ENCODE assay signal across 24 cellular contexts in genomic region chr7:138581065-138581464, GRCh38.
"Had no signal": no experiment of that assay in that cellular context is flagged by ENCODE, and none has a peak within 500 bp of the region (broad histone marks: within the 10 kb centered on the region; RNA-seq: fewer than 3 reads in every experiment).

No MANE protein-coding gene starts in this region.

- H3K9me3 ChIP-seq: esophagus squamous epithelium, lower lobe of right lung, ovary, psoas muscle, thoracic aorta, tibial nerve, upper lobe of left lung had no signal

- H3K27ac ChIP-seq: esophagus squamous epithelium, lower lobe of right lung, ovary, psoas muscle, skin epidermis, thoracic aorta, tibial nerve, upper lobe of left lung had no signal

- H3K27me3 ChIP-seq: esophagus squamous epithelium, ovary, tibial nerve, upper lobe of left lung had no signal

- ATAC-seq: effector memory CD8-positive, alpha-beta T cell; left ventricle myocardium superior; lower lobe of right lung; naive thymus-derived CD8-positive, alpha-beta T cell; psoas muscle; right cardiac atrium; stimulated activated naive B cell treated with anti-CD40 and anti-IgM and Interleukin-4, amounts not matched to agents 10 μg/mL and 1 μg/mL and 100 μg/mL, for 72 hours had no signal

- FAIRE-seq: endometrium, keratinocyte, urothelium cell line had no signal

- H3K36me3 ChIP-seq: ovary had no signal

- H3K4me3 ChIP-seq: esophagus squamous epithelium, lower lobe of right lung, ovary, psoas muscle, skin epidermis, thoracic aorta, tibial nerve, upper lobe of left lung had no signal

- H3K4me1 ChIP-seq: esophagus squamous epithelium, lower lobe of right lung, psoas muscle, tibial nerve, upper lobe of left lung had no signal

- DNase-seq: cortex of kidney; effector memory CD8-positive, alpha-beta T cell; erythroblast; esophagus squamous epithelium; foreskin melanocyte; left ventricle myocardium superior; lower lobe of right lung; naive thymus-derived CD8-positive, alpha-beta T cell; nephron progenitor cell; occipital lobe; ovary; posterior cingulate gyrus; psoas muscle; right cardiac atrium; stimulated activated CD4-positive, alpha-beta T cell treated with anti-CD3 and anti-CD28 coated beads, Interleukin-15, amount 100 ng/mL, for 24 hours; stimulated activated CD4-positive, alpha-beta T cell treated with anti-CD3 and anti-CD28 coated beads, Interleukin-2, amount 100 ng/mL, for 48 hours; stimulated activated naive B cell treated with anti-CD40 and anti-IgM and Interleukin-4, amounts not matched to agents 10 μg/mL and 1 μg/mL and 100 μg/mL, for 72 hours; upper lobe of left lung had no signal
